Comparison of ENCODE assay signal across 8 cellular contexts in the genomic region with DNA sequence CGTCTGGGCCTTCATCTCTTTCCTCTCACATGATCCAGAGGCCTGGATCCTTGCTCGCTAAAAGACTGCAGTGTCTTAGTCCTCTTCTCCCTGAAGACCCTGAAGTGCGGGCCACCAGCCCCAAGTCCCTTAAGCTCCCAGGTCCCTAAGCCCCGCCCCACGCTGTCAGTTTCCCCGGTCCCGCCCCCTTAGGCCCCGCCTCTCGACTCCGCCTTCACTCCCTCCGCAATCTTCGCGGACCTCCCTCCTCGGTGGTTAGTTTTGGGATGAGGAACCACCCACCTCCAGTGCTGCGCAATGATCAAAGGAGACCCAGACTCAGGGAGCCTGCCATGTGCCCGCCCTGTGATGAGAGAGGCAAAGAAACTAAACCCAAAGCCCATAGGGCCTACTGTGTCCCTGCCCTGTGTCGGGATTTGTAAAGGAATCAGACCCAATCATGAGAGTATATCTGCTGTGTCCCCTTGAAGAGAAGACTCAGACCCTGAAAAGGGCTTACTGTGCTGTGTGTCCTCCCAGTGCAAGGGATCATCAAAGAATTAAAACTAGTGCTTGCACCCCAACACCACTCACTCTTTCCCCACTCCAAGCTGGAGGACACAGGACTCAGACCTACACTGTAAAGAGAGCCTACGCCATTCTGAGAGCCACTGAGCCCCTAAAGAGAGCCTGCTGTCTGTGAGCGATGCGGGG. TPM values are rescaled to one million over a fixed set of nuclear protein-coding genes. Genes with fewer than 3 reads are reported as not detected.
DNase-seq lines count a peak whose midpoint lies in the region; ATAC-seq and TF ChIP-seq lines count a peak whose summit lies in the region.

No MANE protein-coding gene starts in this region.

- intact Hi-C loops in left cardiac atrium (cut with DNase I) (no loop called here), prostate gland (cut with DNase I) (loop anchor here (5.0 kb wide), 1 partner anchor 98 kb away; a partner anchor contains a TSS), uterus (cut with DNase I; ENCODE audit: low total_unique reads) (no loop called here)

- peaks cover 8 to 61% (median 27%) of the 10 kb centered on the region in 4 donors for H3K4me1 Mint-ChIP-seq in CD4-positive, CD25-positive, alpha-beta regulatory T cell
- peaks cover 39% of the 10 kb centered on the region for H3K4me1 Mint-ChIP-seq in activated naive CD8-positive, alpha-beta T cell (ENCODE audit: low read depth)

- peak overlapping the region in 2 of 3 donors; percentile 73 to 98 for H3K27ac Mint-ChIP-seq in CD4-positive, CD25-positive, alpha-beta regulatory T cell
- H3K27ac Mint-ChIP-seq in activated naive CD8-positive, alpha-beta T cell = peak overlapping the region; percentile 90

- H3K27me3 ChIP-seq in CD4-positive, CD25-positive, alpha-beta regulatory T cell (ENCODE audit: control insufficient read depth, insufficient read depth, low read length) = no peaks in the 10 kb centered on the region
- H3K27me3 ChIP-seq in prostate gland (replicated peaks; ENCODE audit: insufficient read depth) (no peaks in the 10 kb centered on the region), uterus (no peaks in the 10 kb centered on the region)

- no peaks in the 10 kb centered on the region for H3K36me3 Mint-ChIP-seq in CD4-positive, CD25-positive, alpha-beta regulatory T cell
- no peaks in the 10 kb centered on the region for H3K36me3 Mint-ChIP-seq in activated naive CD8-positive, alpha-beta T cell

- no peaks in the 10 kb centered on the region for H3K27me3 Mint-ChIP-seq in CD4-positive, CD25-positive, alpha-beta regulatory T cell
- H3K27me3 Mint-ChIP-seq in activated naive CD8-positive, alpha-beta T cell = no peaks in the 10 kb centered on the region

- peak overlapping the region; percentile 80 for H3K27ac ChIP-seq in CD4-positive, CD25-positive, alpha-beta regulatory T cell (ENCODE audit: insufficient read depth, low read length, poor library complexity, severe bottlenecking)
- H3K27ac ChIP-seq in SK-N-MC (peak overlapping the region; percentile 68; the same call in 1 of the 2 replicates), prostate gland (peak overlapping the region; percentile 85 to 87), uterus (peak overlapping the region; percentile 85 to 91)

- ATAC-seq in CD4-positive, CD25-positive, alpha-beta regulatory T cell (ENCODE audit: low read depth in 2 of 2) = no peak
- ATAC-seq in left cardiac atrium = peak; percentile 46 to 53
- no peak for ATAC-seq in GM18870 (IDR thresholded peaks at IDR 0.05; ENCODE audit: unreplicated experiment)

- TF ChIP-seq POLR2A in prostate gland (IDR thresholded peaks at IDR 0.05) = no peak
- no peak for TF ChIP-seq POLR2A in uterus (IDR thresholded peaks at IDR 0.05)

- peak overlapping the region; percentile 65 for H3K9ac ChIP-seq in SK-N-MC (ENCODE audit: insufficient read length)

- peaks cover 0 to 2% (median 0%) of the 10 kb centered on the region in 7 donors for H3K9me3 Mint-ChIP-seq in CD4-positive, CD25-positive, alpha-beta regulatory T cell
- H3K9me3 Mint-ChIP-seq in activated naive CD8-positive, alpha-beta T cell (ENCODE audit: low read depth) = no peaks in the 10 kb centered on the region

- peaks cover 65% of the 10 kb centered on the region for H3K4me1 ChIP-seq in CD4-positive, CD25-positive, alpha-beta regulatory T cell (ENCODE audit: control insufficient read depth, insufficient read depth, low read length, poor library complexity, severe bottlenecking)
- H3K4me1 ChIP-seq in prostate gland (replicated peaks) (no peaks in the 10 kb centered on the region), uterus (peaks cover 0 to 7% of the 10 kb centered on the region in 2 donors)

- no peaks in the 10 kb centered on the region for H3K9me3 ChIP-seq in CD4-positive, CD25-positive, alpha-beta regulatory T cell (ENCODE audit: control insufficient read depth in 2 of 2, low read length in 2 of 2)
- H3K9me3 ChIP-seq in SK-N-MC (ENCODE audit: low read depth, low read length) (no peaks in the 10 kb centered on the region), prostate gland (no peaks in the 10 kb centered on the region), uterus (no peaks in the 10 kb centered on the region)

- peak overlapping the region; percentile 87 to 98 (median 94) for H3K4me3 Mint-ChIP-seq in CD4-positive, CD25-positive, alpha-beta regulatory T cell
- H3K4me3 Mint-ChIP-seq in activated naive CD8-positive, alpha-beta T cell = peak overlapping the region; percentile 85

- H3K36me3 ChIP-seq in CD4-positive, CD25-positive, alpha-beta regulatory T cell (ENCODE audit: control insufficient read depth, insufficient read depth, low read length) = no peaks in the 10 kb centered on the region
- no peaks in the 10 kb centered on the region for H3K36me3 ChIP-seq in SK-N-MC (ENCODE audit: insufficient read depth, low read length)
- H3K36me3 ChIP-seq in prostate gland = no peaks in the 10 kb centered on the region
- no peaks in the 10 kb centered on the region for H3K36me3 ChIP-seq in uterus

- H3K4me3 ChIP-seq in CD4-positive, CD25-positive, alpha-beta regulatory T cell (ENCODE audit: low read depth, low read length) = peak overlapping the region; percentile 51
- peak overlapping the region; percentile 97 for H3K4me3 ChIP-seq in SK-N-MC
- peak overlapping the region; percentile 47 to 58 for H3K4me3 ChIP-seq in prostate gland
- H3K4me3 ChIP-seq in uterus = peak overlapping the region; percentile 49 to 51

- peak; percentile 50 to 77 (median 66) for DNase-seq in CD4-positive, CD25-positive, alpha-beta regulatory T cell
- DNase-seq in LHCN-M2 (ENCODE audit: low read depth) (peak; percentile 38), SK-N-MC (ENCODE audit: low read depth, low spot score) (peak; percentile 37), left cardiac atrium (peak; percentile 92), prostate gland (ENCODE audit: low spot score) (peak; percentile 74), uterus (peak; percentile 92 to 93)

- WGBS in prostate gland = 16% methylated on average over 20 of the region's 20 CpGs

- TF ChIP-seq CTCF in prostate gland (IDR thresholded peaks at IDR 0.05) (no peak), uterus (IDR thresholded peaks at IDR 0.05) (no peak)

RNA-seq across cellular contexts. Expression of a gene that starts 3.0 kb away (rescaled TPM):
- 249 TPM for total RNA-seq in CD4-positive, CD25-positive, alpha-beta regulatory T cell
- 100 to 1,000 TPM; 854 to 919 (median 912) TPM for polyA plus RNA-seq in CD4-positive, CD25-positive, alpha-beta regulatory T cell
- total RNA-seq in LHCN-M2 (2014; rRNA removed) = 383 and 482 TPM in 2 replicates
- 832 TPM for polyA plus RNA-seq in LHCN-M2 (2012)
- 1,000 to 10,000 TPM in 1 of 2 donors, 100 to 1,000 TPM in 1; 934 to 1,059 TPM for total RNA-seq in left cardiac atrium
- 100 to 1,000 TPM; 334 to 665 TPM for total RNA-seq in prostate gland
- total RNA-seq in uterus = 100 to 1,000 TPM in 3 of 4 donors, 10 to 100 TPM in 1; 47.4 to 344 (median 208) TPM

RNA-seq across cellular contexts. Expression of a gene that starts 3.6 kb away (rescaled TPM):
- not detected for total RNA-seq in CD4-positive, CD25-positive, alpha-beta regulatory T cell
- under 1 TPM in 3 of 4 donors, not detected in 1; 0.44 to 0.67 (median 0.46) TPM for polyA plus RNA-seq in CD4-positive, CD25-positive, alpha-beta regulatory T cell
- total RNA-seq in LHCN-M2 (2014; rRNA removed) (0.46 and 1.5 TPM in 2 replicates), left cardiac atrium (under 1 TPM; 0.29 to 0.88 TPM), prostate gland (1 to 10 TPM; 1.2 to 6.6 TPM), uterus (1 to 10 TPM in 1 of 4 donors, under 1 TPM in 1, not detected in 2; 0.48 to 1.6 TPM)
- 3.3 TPM for polyA plus RNA-seq in LHCN-M2 (2012)

RNA-seq across cellular contexts. Expression of a gene that starts 16.3 kb away (rescaled TPM):
- 52.3 TPM for total RNA-seq in CD4-positive, CD25-positive, alpha-beta regulatory T cell
- polyA plus RNA-seq in CD4-positive, CD25-positive, alpha-beta regulatory T cell = 10 to 100 TPM; 54.4 to 69.0 (median 59.2) TPM
- total RNA-seq in LHCN-M2 (2014; rRNA removed) (101 and 103 TPM in 2 replicates), left cardiac atrium (10 to 100 TPM; 51.3 to 54.2 TPM), prostate gland (100 to 1,000 TPM in 1 of 2 donors, 10 to 100 TPM in 1; 81.4 to 114 TPM), uterus (10 to 100 TPM; 23.8 to 60.0 (median 31.5) TPM)
- 112 TPM for polyA plus RNA-seq in LHCN-M2 (2012)

RNA-seq across cellular contexts. Expression of a gene that starts 21.2 kb away (rescaled TPM):
- total RNA-seq in CD4-positive, CD25-positive, alpha-beta regulatory T cell = not detected
- not detected for polyA plus RNA-seq in CD4-positive, CD25-positive, alpha-beta regulatory T cell
- total RNA-seq in LHCN-M2 (2014; rRNA removed) (0.17 TPM in 1 of 2 replicates, not detected in the other), left cardiac atrium (not detected), prostate gland (1 to 10 TPM; 3.8 to 5.5 TPM), uterus (under 1 TPM in 1 of 4 donors, not detected in 3; 0.91 TPM)
- polyA plus RNA-seq in LHCN-M2 (2012) = 0.05 TPM

RNA-seq across cellular contexts. Expression of a gene that starts 32.6 kb away (rescaled TPM):
- total RNA-seq in CD4-positive, CD25-positive, alpha-beta regulatory T cell = 25.9 TPM
- polyA plus RNA-seq in CD4-positive, CD25-positive, alpha-beta regulatory T cell = 1 to 10 TPM; 5.1 to 8.1 (median 6.6) TPM
- total RNA-seq in LHCN-M2 (2014; rRNA removed) = 17.4 and 21.0 TPM in 2 replicates
- 10.0 TPM for polyA plus RNA-seq in LHCN-M2 (2012)
- total RNA-seq in left cardiac atrium = 1 to 10 TPM; 3.8 to 4.2 TPM
- total RNA-seq in prostate gland = 10 to 100 TPM; 10.0 to 17.5 TPM
- 10 to 100 TPM in 3 of 4 donors, 1 to 10 TPM in 1; 6.1 to 37.9 (median 17.7) TPM for total RNA-seq in uterus

Comparison
In these comparisons a context has a peak if more than half of its experiments do, and no peak if none do; other contexts are left out.
1. ATAC-seq: peak in left cardiac atrium (2 of 2); none in CD4-positive, CD25-positive, alpha-beta regulatory T cell (0 of 2) and GM18870 (single experiment).
2. DNase-seq: peak in every context shown above with its lines; median percentile 92 in uterus; 92 in left cardiac atrium; 74 in prostate gland; 66 in CD4-positive, CD25-positive, alpha-beta regulatory T cell; 38 in LHCN-M2; 37 in SK-N-MC.
3. Peak in every context shown above with its lines, with median percentiles within 50 percentile points of each other: H3K27ac ChIP-seq and H3K4me3 ChIP-seq.